In the genomic region with DNA sequence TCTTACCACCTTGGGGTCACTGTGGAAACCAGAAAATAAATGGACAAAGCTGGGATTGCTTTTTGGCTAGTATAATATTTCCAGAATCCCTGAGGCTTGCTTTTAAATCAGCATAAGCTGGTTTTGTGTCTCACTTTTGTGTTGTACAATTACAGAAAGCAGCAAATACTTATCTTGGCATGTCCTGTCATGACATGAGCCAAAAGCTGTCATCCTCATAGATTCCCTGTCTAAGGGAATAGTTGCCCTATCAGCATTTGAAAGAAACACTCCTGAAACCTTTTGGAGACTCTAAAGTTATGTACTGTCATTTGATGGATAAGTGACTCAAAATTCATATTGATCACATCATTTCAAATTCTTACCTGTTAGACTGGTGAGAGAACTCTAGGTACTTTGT, we compare ENCODE assay signal across 25 cellular contexts.
"Had no signal": no experiment of that assay in that cellular context is flagged by ENCODE, and none has a peak within 500 bp of the region (broad histone marks: within the 10 kb centered on the region; RNA-seq: fewer than 3 reads in every experiment).

No MANE protein-coding gene starts in this region.

- DNase-seq: colonic mucosa; cortex of kidney; dermis blood vessel endothelial cell; dorsolateral prefrontal cortex; effector CD4-positive, alpha-beta T cell; effector CD8-positive, alpha-beta T cell; effector memory CD4-positive, alpha-beta T cell; effector memory CD8-positive, alpha-beta T cell; endodermal cell; erythroblast; esophagus squamous epithelium; foreskin fibroblast; foreskin melanocyte; gastrocnemius medialis; glutamatergic neuron; head of caudate nucleus; heart left ventricle; heart right ventricle had no signal

- H3K4me1 ChIP-seq: colonic mucosa, esophagus muscularis mucosa, esophagus squamous epithelium, gastrocnemius medialis, gastroesophageal sphincter, heart left ventricle, heart right ventricle had no signal

- H3K4me1 Mint-ChIP-seq: endodermal cell had no signal

- H3K27ac ChIP-seq: colonic mucosa, coronary artery, dorsolateral prefrontal cortex, epithelial cell of prostate, esophagus muscularis mucosa, esophagus squamous epithelium, foreskin keratinocyte, gastrocnemius medialis, gastroesophageal sphincter, heart left ventricle, heart right ventricle had no signal

- H3K9me3 ChIP-seq: colonic mucosa, esophagus muscularis mucosa, esophagus squamous epithelium, gastrocnemius medialis, gastroesophageal sphincter had no signal

- H3K4me3 ChIP-seq: colonic mucosa, coronary artery, dorsolateral prefrontal cortex, esophagus muscularis mucosa, esophagus squamous epithelium, gastrocnemius medialis, gastroesophageal sphincter, heart left ventricle, heart right ventricle had no signal

- H3K27me3 ChIP-seq: colonic mucosa, dorsolateral prefrontal cortex, esophagus muscularis mucosa, esophagus squamous epithelium, gastrocnemius medialis, gastroesophageal sphincter, heart left ventricle, heart right ventricle had no signal

- H3K27ac Mint-ChIP-seq: dendritic cell treated with granulocyte-macrophage colony-stimulating factor and Interleukin-4, amounts not matched to agents 40 ng/mL and 50 ng/mL, for 4 days; effector memory CD8-positive, alpha-beta T cell; endodermal cell had no signal

- H3K27me3 Mint-ChIP-seq: dendritic cell treated with granulocyte-macrophage colony-stimulating factor and Interleukin-4, amounts not matched to agents 40 ng/mL and 50 ng/mL, for 4 days; effector memory CD8-positive, alpha-beta T cell had no signal

- H3K4me3 Mint-ChIP-seq: dendritic cell treated with granulocyte-macrophage colony-stimulating factor and Interleukin-4, amounts not matched to agents 40 ng/mL and 50 ng/mL, for 4 days; effector memory CD8-positive, alpha-beta T cell; endodermal cell had no signal

- ATAC-seq: effector memory CD8-positive, alpha-beta T cell; esophagus mucosa; foreskin keratinocyte; gastrocnemius medialis; gastroesophageal sphincter; heart left ventricle; heart right ventricle had no signal

- H3K36me3 ChIP-seq: colonic mucosa, esophagus muscularis mucosa, esophagus squamous epithelium, gastrocnemius medialis, gastroesophageal sphincter, heart left ventricle, heart right ventricle had no signal

- H3K9me3 Mint-ChIP-seq: dendritic cell treated with granulocyte-macrophage colony-stimulating factor and Interleukin-4, amounts not matched to agents 40 ng/mL and 50 ng/mL, for 4 days; effector memory CD8-positive, alpha-beta T cell; endodermal cell had no signal
